ENCODE assay signal across 39 cellular contexts in genomic region chr3:135753506-135753905, GRCh38.
"Had no signal": no experiment of that assay in that cellular context is flagged by ENCODE, and none has a peak within 500 bp of the region (broad histone marks: within the 10 kb centered on the region; RNA-seq: fewer than 3 reads in every experiment).

No MANE protein-coding gene starts in this region.

- H3K9me3 ChIP-seq: adrenal gland, ascending aorta, body of pancreas, breast epithelium had no signal

- DNase-seq: activated effector memory CD4-positive, alpha-beta T cell treated with anti-CD3 and anti-CD28 coated beads, Interleukin-2, amount 50 U/mL, for 16 hours; activated effector memory CD4-positive, alpha-beta T cell treated with Interleukin-2 at 50 U/mL for 16 hours; activated gamma-delta T cell; activated gamma-delta T cell treated with Interleukin-2 at 50 U/mL for 16 hours; activated naive CD4-positive, alpha-beta T cell; activated naive CD4-positive, alpha-beta T cell treated with anti-CD3 and anti-CD28 coated beads for 36 hours; activated naive CD4-positive, alpha-beta T cell treated with anti-CD3 and anti-CD28 coated beads, Interleukin-2, amount 10 ng/mL, durations not matched to agents 7 days and 5 days; activated naive CD4-positive, alpha-beta T cell treated with anti-CD3 and anti-CD28 coated beads, Interleukin-2, amount 50 U/mL, for 16 hours; activated naive CD4-positive, alpha-beta T cell treated with Interleukin-2 at 50 U/mL for 16 hours; activated naive CD8-positive, alpha-beta T cell treated with anti-CD3 and anti-CD28 coated beads for 36 hours; activated naive CD8-positive, alpha-beta T cell treated with anti-CD3 and anti-CD28 coated beads, Interleukin-2, amount 10 ng/mL, durations not matched to agents 7 days and 5 days; activated naive CD8-positive, alpha-beta T cell treated with anti-CD3 and anti-CD28 coated beads, Interleukin-2, amount 50 U/mL, for 24 hours; activated T-cell treated with anti-CD3 and anti-CD28 coated beads for 4 hours; activated T-cell treated with anti-CD3 and anti-CD28 coated beads, Interleukin-2, amount 50 U/mL, for 1 hour; activated T-cell treated with anti-CD3 and anti-CD28 coated beads, Interleukin-2, amount 50 U/mL, for 24 hours; activated T-cell treated with anti-CD3 and anti-CD28 coated beads, Interleukin-2, amount 50 U/mL, for 4 hours; activated T-cell treated with anti-CD3 and anti-CD28 coated beads, Interleukin-2, amount 50 U/mL, for 48 hours; activated T-cell treated with anti-CD3 and anti-CD28 coated beads, Interleukin-2, amount 50 U/mL, for 72 hours; adrenal gland; amniotic stem cell; amygdala; anterior cingulate cortex; aorta; body of pancreas; brain microvascular endothelial cell; caudate nucleus; central memory CD4-positive, alpha-beta T cell; cerebellar nuclear complex had no signal

- H3K4me3 ChIP-seq: adrenal gland, ascending aorta, body of pancreas, breast epithelium, cardiac muscle cell had no signal

- H3K27ac Mint-ChIP-seq: activated naive CD4-positive, alpha-beta T cell treated with anti-CD3 and anti-CD28 coated beads for 36 hours; activated naive CD4-positive, alpha-beta T cell treated with anti-CD3 and anti-CD28 coated beads, Interleukin-2, amount 10 ng/mL, durations not matched to agents 7 days and 5 days; activated naive CD4-positive, alpha-beta T cell treated with anti-CD3 and anti-CD28 coated beads, Interleukin-2, amount 50 U/mL, for 24 hours; activated naive CD4-positive, alpha-beta T cell treated with anti-CD3 and anti-CD28 coated beads, Interleukin-2, amount 50 U/mL, for 72 hours; activated naive CD8-positive, alpha-beta T cell; activated naive CD8-positive, alpha-beta T cell treated with anti-CD3 and anti-CD28 coated beads for 36 hours; activated naive CD8-positive, alpha-beta T cell treated with anti-CD3 and anti-CD28 coated beads, Interleukin-2, amount 10 ng/mL, durations not matched to agents 7 days and 5 days; activated naive CD8-positive, alpha-beta T cell treated with anti-CD3 and anti-CD28 coated beads, Interleukin-2, amount 50 U/mL, for 24 hours; activated T-cell treated with anti-CD3 and anti-CD28 coated beads, Interleukin-2, amount 50 U/mL, for 24 hours; activated T-cell treated with anti-CD3 and anti-CD28 coated beads, Interleukin-2, amount 50 U/mL, for 72 hours; activated T-helper 1 cell treated with anti-CD3 and anti-CD28 coated beads, Interleukin-12 subunit alpha, Interleukin-12 subunit beta, Interleukin-2, Interleukin-4 antibody, amounts not matched to agents 30 ng/mL and 10 ng/mL and 1 ng/mL, durations not matched to agents 14 hours and 24 hours and 36 hours; activated T-helper 17 cell treated with anti-CD3 and anti-CD28 coated beads, Interleukin-2, amount 50 U/mL, for 72 hours; activated T-helper 2 cell treated with anti-CD3 and anti-CD28 coated beads, Interferon-gamma antibody, Interleukin-2, Interleukin-4, amounts not matched to agents 10 μg/mL and 5 μg/mL and 100 μg/mL, durations not matched to agents 14 hours and 24 hours and 36 hours; brain had no signal

- H3K27me3 Mint-ChIP-seq: activated naive CD4-positive, alpha-beta T cell treated with anti-CD3 and anti-CD28 coated beads, Interleukin-2, amount 10 ng/mL, durations not matched to agents 7 days and 5 days; activated naive CD4-positive, alpha-beta T cell treated with anti-CD3 and anti-CD28 coated beads, Interleukin-2, amount 50 U/mL, for 24 hours; activated naive CD8-positive, alpha-beta T cell; activated naive CD8-positive, alpha-beta T cell treated with anti-CD3 and anti-CD28 coated beads for 36 hours; activated naive CD8-positive, alpha-beta T cell treated with anti-CD3 and anti-CD28 coated beads, Interleukin-2, amount 10 ng/mL, durations not matched to agents 7 days and 5 days; activated naive CD8-positive, alpha-beta T cell treated with anti-CD3 and anti-CD28 coated beads, Interleukin-2, amount 50 U/mL, for 24 hours; activated T-cell treated with anti-CD3 and anti-CD28 coated beads, Interleukin-2, amount 50 U/mL, for 24 hours had no signal

- H3K27ac ChIP-seq: adrenal gland, ascending aorta, body of pancreas, brain microvascular endothelial cell, breast epithelium, cardiac muscle cell had no signal

- H3K36me3 ChIP-seq: adrenal gland, ascending aorta, brain microvascular endothelial cell, breast epithelium, cardiac muscle cell had no signal

- H3K4me1 ChIP-seq: adrenal gland, ascending aorta, body of pancreas, breast epithelium had no signal

- H3K4me3 Mint-ChIP-seq: activated naive CD4-positive, alpha-beta T cell treated with anti-CD3 and anti-CD28 coated beads for 36 hours; activated naive CD4-positive, alpha-beta T cell treated with anti-CD3 and anti-CD28 coated beads, Interleukin-2, amount 10 ng/mL, durations not matched to agents 7 days and 5 days; activated naive CD4-positive, alpha-beta T cell treated with anti-CD3 and anti-CD28 coated beads, Interleukin-2, amount 50 U/mL, for 24 hours; activated naive CD8-positive, alpha-beta T cell; activated naive CD8-positive, alpha-beta T cell treated with anti-CD3 and anti-CD28 coated beads for 36 hours; activated naive CD8-positive, alpha-beta T cell treated with anti-CD3 and anti-CD28 coated beads, Interleukin-2, amount 10 ng/mL, durations not matched to agents 7 days and 5 days; activated naive CD8-positive, alpha-beta T cell treated with anti-CD3 and anti-CD28 coated beads, Interleukin-2, amount 50 U/mL, for 24 hours; activated T-cell treated with anti-CD3 and anti-CD28 coated beads, Interleukin-2, amount 50 U/mL, for 24 hours; activated T-cell treated with anti-CD3 and anti-CD28 coated beads, Interleukin-2, amount 50 U/mL, for 4 hours; activated T-cell treated with anti-CD3 and anti-CD28 coated beads, Interleukin-2, amount 50 U/mL, for 72 hours; activated T-helper 1 cell treated with anti-CD3 and anti-CD28 coated beads, Interleukin-12 subunit alpha, Interleukin-12 subunit beta, Interleukin-2, Interleukin-4 antibody, amounts not matched to agents 30 ng/mL and 10 ng/mL and 1 ng/mL, durations not matched to agents 14 hours and 24 hours and 36 hours; activated T-helper 17 cell treated with anti-CD3 and anti-CD28 coated beads, Interleukin-2, amount 50 U/mL, for 72 hours; central memory CD8-positive, alpha-beta T cell had no signal

- H3K36me3 Mint-ChIP-seq: activated naive CD4-positive, alpha-beta T cell treated with anti-CD3 and anti-CD28 coated beads, Interleukin-2, amount 10 ng/mL, durations not matched to agents 7 days and 5 days; activated naive CD4-positive, alpha-beta T cell treated with anti-CD3 and anti-CD28 coated beads, Interleukin-2, amount 50 U/mL, for 24 hours; activated naive CD4-positive, alpha-beta T cell treated with anti-CD3 and anti-CD28 coated beads, Interleukin-2, amount 50 U/mL, for 72 hours; activated naive CD8-positive, alpha-beta T cell; activated naive CD8-positive, alpha-beta T cell treated with anti-CD3 and anti-CD28 coated beads for 36 hours; activated naive CD8-positive, alpha-beta T cell treated with anti-CD3 and anti-CD28 coated beads, Interleukin-2, amount 10 ng/mL, durations not matched to agents 7 days and 5 days; brain had no signal

- ATAC-seq: activated naive CD4-positive, alpha-beta T cell treated with anti-CD3 and anti-CD28 coated beads, Interleukin-2, amount 50 U/mL, for 72 hours; activated naive CD8-positive, alpha-beta T cell treated with anti-CD3 and anti-CD28 coated beads, Interleukin-2, amount 50 U/mL, for 24 hours; activated T-cell treated with anti-CD3 and anti-CD28 coated beads, Interleukin-2, amount 50 U/mL, for 4 hours; activated T-cell treated with anti-CD3 and anti-CD28 coated beads, Interleukin-2, amount 50 U/mL, for 72 hours; activated T-helper 17 cell treated with anti-CD3 and anti-CD28 coated beads, Interleukin-2, amount 50 U/mL, for 72 hours; body of pancreas had no signal

- H3K4me1 Mint-ChIP-seq: activated naive CD4-positive, alpha-beta T cell treated with anti-CD3 and anti-CD28 coated beads, Interleukin-2, amount 10 ng/mL, durations not matched to agents 7 days and 5 days; activated naive CD4-positive, alpha-beta T cell treated with anti-CD3 and anti-CD28 coated beads, Interleukin-2, amount 50 U/mL, for 24 hours; activated naive CD8-positive, alpha-beta T cell treated with anti-CD3 and anti-CD28 coated beads for 36 hours; activated naive CD8-positive, alpha-beta T cell treated with anti-CD3 and anti-CD28 coated beads, Interleukin-2, amount 10 ng/mL, durations not matched to agents 7 days and 5 days; activated naive CD8-positive, alpha-beta T cell treated with anti-CD3 and anti-CD28 coated beads, Interleukin-2, amount 50 U/mL, for 24 hours; activated T-helper 17 cell treated with anti-CD3 and anti-CD28 coated beads, Interleukin-2, amount 50 U/mL, for 72 hours; central memory CD8-positive, alpha-beta T cell had no signal

- H3K27me3 ChIP-seq: adrenal gland, ascending aorta, body of pancreas, brain microvascular endothelial cell, breast epithelium had no signal

- H3K9me3 Mint-ChIP-seq: activated naive CD4-positive, alpha-beta T cell treated with anti-CD3 and anti-CD28 coated beads for 36 hours; activated naive CD4-positive, alpha-beta T cell treated with anti-CD3 and anti-CD28 coated beads, Interleukin-2, amount 50 U/mL, for 24 hours; activated naive CD8-positive, alpha-beta T cell treated with anti-CD3 and anti-CD28 coated beads for 36 hours; activated naive CD8-positive, alpha-beta T cell treated with anti-CD3 and anti-CD28 coated beads, Interleukin-2, amount 10 ng/mL, durations not matched to agents 7 days and 5 days; activated naive CD8-positive, alpha-beta T cell treated with anti-CD3 and anti-CD28 coated beads, Interleukin-2, amount 50 U/mL, for 24 hours; activated T-cell treated with anti-CD3 and anti-CD28 coated beads, Interleukin-2, amount 50 U/mL, for 24 hours; activated T-cell treated with anti-CD3 and anti-CD28 coated beads, Interleukin-2, amount 50 U/mL, for 4 hours; activated T-cell treated with anti-CD3 and anti-CD28 coated beads, Interleukin-2, amount 50 U/mL, for 72 hours; activated T-helper 1 cell treated with anti-CD3 and anti-CD28 coated beads, Interleukin-12 subunit alpha, Interleukin-12 subunit beta, Interleukin-2, Interleukin-4 antibody, amounts not matched to agents 30 ng/mL and 10 ng/mL and 1 ng/mL, durations not matched to agents 14 hours and 24 hours and 36 hours; activated T-helper 17 cell treated with anti-CD3 and anti-CD28 coated beads, Interleukin-2, amount 50 U/mL, for 72 hours; activated T-helper 2 cell treated with anti-CD3 and anti-CD28 coated beads, Interferon-gamma antibody, Interleukin-2, Interleukin-4, amounts not matched to agents 10 μg/mL and 5 μg/mL and 100 μg/mL, durations not matched to agents 14 hours and 24 hours and 36 hours; brain had no signal
